In the genomic region with DNA sequence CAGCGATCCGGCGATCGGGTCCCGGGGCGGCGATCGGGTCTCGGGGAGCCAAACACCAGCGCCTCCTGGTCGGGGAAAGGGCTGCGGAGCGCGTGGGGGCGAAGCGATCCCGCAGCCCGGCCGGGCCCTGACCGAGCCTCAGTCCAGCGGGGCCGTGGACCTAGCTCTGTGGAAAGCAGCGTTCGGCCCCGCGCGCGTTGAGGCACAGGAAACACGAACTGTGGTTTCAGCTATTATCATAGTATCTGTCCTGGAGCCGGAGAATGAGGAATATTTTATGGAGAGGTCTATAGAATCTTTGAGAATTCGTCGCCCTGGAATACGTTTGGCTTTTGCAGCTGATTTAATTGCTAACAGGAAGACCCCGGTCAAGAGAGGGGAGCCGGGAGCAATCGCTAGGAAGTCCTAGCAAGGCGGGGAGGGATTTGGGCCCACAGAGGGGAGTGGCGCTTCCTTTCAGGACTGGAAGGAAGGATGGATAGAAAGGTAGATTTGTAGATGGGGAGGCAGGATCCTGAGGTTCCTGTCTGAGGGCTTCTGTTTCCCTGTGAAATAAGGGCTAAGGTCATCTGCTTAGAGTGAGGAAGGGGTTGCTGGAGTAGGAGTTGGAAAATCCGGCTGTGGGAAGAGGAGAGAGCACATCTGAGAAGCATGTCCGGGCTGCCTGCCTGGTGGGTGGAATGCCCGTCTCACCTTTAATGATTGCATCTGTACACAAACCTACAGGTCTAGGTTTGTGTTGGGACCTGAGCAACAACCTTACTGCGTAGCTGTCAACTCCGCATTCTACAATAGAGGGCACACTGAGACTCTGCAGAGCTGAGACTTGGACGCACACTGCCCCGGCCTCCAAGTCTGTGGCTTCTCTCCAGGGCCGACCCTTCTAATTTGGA, we compare ENCODE assay signal across 9 cellular contexts. TPM values are rescaled to one million over a fixed set of nuclear protein-coding genes. Genes with fewer than 3 reads are reported as not detected.
DNase-seq lines count a peak whose midpoint lies in the region; ATAC-seq and TF ChIP-seq lines count a peak whose summit lies in the region.
"Had no signal": no experiment of that assay in that cellular context is flagged by ENCODE, and none has a peak within 500 bp of the region (broad histone marks: within the 10 kb centered on the region; RNA-seq: fewer than 3 reads in every experiment).

No MANE protein-coding gene starts in this region.

- H3K27me3 ChIP-seq in HUES64 (ENCODE audit: insufficient read depth, low read length): no peaks in the 10 kb centered on the region

- H3K36me3 Mint-ChIP-seq in activated CD4-positive, alpha-beta memory T cell treated with anti-CD3 and anti-CD28 coated beads for 36 hours: peaks cover 31% of the 10 kb centered on the region
- H3K36me3 Mint-ChIP-seq in osteocyte (ENCODE audit: unreplicated experiment): peaks cover 14% of the 10 kb centered on the region

- H3K9me3 Mint-ChIP-seq in activated CD4-positive, alpha-beta memory T cell treated with anti-CD3 and anti-CD28 coated beads for 36 hours: no peaks in the 10 kb centered on the region
- no peaks in the 10 kb centered on the region for H3K9me3 Mint-ChIP-seq in osteocyte (ENCODE audit: unreplicated experiment)

- peaks cover 41% of the 10 kb centered on the region for H3K36me3 ChIP-seq in HUES64 (ENCODE audit: insufficient read depth, low read length)

- H3K4me3 ChIP-seq in GM12875 (ENCODE audit: low read depth, low read length) (peak overlapping the region; percentile 94), HUES64 (ENCODE audit: low read length) (peak overlapping the region; percentile 88)

- peak overlapping the region; percentile 75 for H3K27ac ChIP-seq in 22Rv1
- H3K27ac ChIP-seq in HUES64 (ENCODE audit: low read depth, low read length): no peak overlapping the region

- WGBS in HUES64: 8% methylated on average over 46 of the region's 46 CpGs

- intact Hi-C loops in activated CD4-positive, alpha-beta memory T cell treated with anti-CD3 and anti-CD28 coated beads for 36 hours (cut with micrococcal nuclease): loop anchor here (2.0 to 5.0 kb wide), 4 partner anchors 42 to 467 kb away; partner anchors contain the start of genes ABCA3, NTN3 and RNPS1

- H3K9me3 ChIP-seq in HUES64 (ENCODE audit: insufficient read depth, low read depth, low read length): no peaks in the 10 kb centered on the region

- H3K4me3 Mint-ChIP-seq in activated CD4-positive, alpha-beta memory T cell treated with anti-CD3 and anti-CD28 coated beads for 36 hours: peak overlapping the region; percentile 92
- H3K4me3 Mint-ChIP-seq in osteocyte (ENCODE audit: unreplicated experiment): peak overlapping the region; percentile 87

- POLR2A ChIA-PET in activated CD4-positive, alpha-beta memory T cell treated with anti-CD3 and anti-CD28 coated beads for 36 hours (lab: Charles Lee): interaction anchor here (1.0 to 1.3 kb wide), 2 partner anchors 11 to 29 kb away, joined by 3 to 4 read pairs; partner anchors contain the start of gene TEDC2

- H3K9ac ChIP-seq in HUES64 (ENCODE audit: low read depth, low read length): peak overlapping the region; percentile 86

- no peaks in the 10 kb centered on the region for H3K27me3 Mint-ChIP-seq in activated CD4-positive, alpha-beta memory T cell treated with anti-CD3 and anti-CD28 coated beads for 36 hours
- H3K27me3 Mint-ChIP-seq in osteocyte (ENCODE audit: unreplicated experiment): no peaks in the 10 kb centered on the region

- 0 out of 2 replicates have a peak, but pooled peaks cover 5% of the 10 kb centered on the region for H3K4me1 ChIP-seq in HUES64 (ENCODE audit: insufficient read depth, low read length)

- TF ChIP-seq CTCF in 22Rv1 (IDR thresholded peaks at IDR 0.05) (peak; percentile 22), GM12875 (IDR thresholded peaks at IDR 0.05; ENCODE audit: borderline replicate concordance, insufficient read depth, low read depth, low read length) (peak; percentile 25; the same call in 1 of the 2 replicates), osteocyte (IDR thresholded peaks at IDR 0.05) (peak; percentile 39)

- no peak for DNase-seq in activated CD4-positive, alpha-beta memory T cell treated with anti-CD3 and anti-CD28 coated beads for 36 hours
- DNase-seq in germinal center (ENCODE audit: low spot score) (peak; percentile 19), osteocyte (ENCODE audit: extremely low spot score, unreplicated experiment) (no peak), NCI-H2171 treated with DMSO at 0.1 percent for 48 hours (lab: John Stamatoyannopoulos, UW) (no peak)

- ATAC-seq in HG02571 (IDR thresholded peaks at IDR 0.05; ENCODE audit: unreplicated experiment): no peak

- peaks cover 18% of the 10 kb centered on the region for H3K4me1 Mint-ChIP-seq in activated CD4-positive, alpha-beta memory T cell treated with anti-CD3 and anti-CD28 coated beads for 36 hours (ENCODE audit: low read depth)
- H3K4me1 Mint-ChIP-seq in osteocyte (ENCODE audit: unreplicated experiment): peaks cover 21% of the 10 kb centered on the region

- CTCF ChIA-PET in activated CD4-positive, alpha-beta memory T cell treated with anti-CD3 and anti-CD28 coated beads for 36 hours (lab: Charles Lee): interaction anchor here (0.7 to 2.1 kb wide), 7 partner anchors 9 to 710 kb away, joined by 3 to 9 read pairs (median 7); partner anchors contain the start of genes ABCA3 and AMDHD2

- H3K27ac Mint-ChIP-seq in activated CD4-positive, alpha-beta memory T cell treated with anti-CD3 and anti-CD28 coated beads for 36 hours: no peak overlapping the region
- peak overlapping the region; percentile 64 for H3K27ac Mint-ChIP-seq in osteocyte (ENCODE audit: unreplicated experiment)

RNA-seq across cellular contexts. Expression of gene CCNF, which starts 0.8 kb away (rescaled TPM):
- 26.0 TPM for polyA plus RNA-seq in HUES64 (2013, experiment 1 of 2)
- polyA plus RNA-seq in HUES64 (2013, experiment 2 of 2): 27.6 TPM
- total RNA-seq in activated CD4-positive, alpha-beta memory T cell treated with anti-CD3 and anti-CD28 coated beads for 36 hours: 10 to 100 TPM; 53.5 to 54.7 TPM
- 8.0 and 10.0 TPM in 2 replicates for total RNA-seq in osteocyte

RNA-seq across cellular contexts. Expression of gene TEDC2, which starts 29.9 kb away (rescaled TPM):
- 38.0 TPM for polyA plus RNA-seq in HUES64 (2013, experiment 1 of 2)
- 33.7 TPM for polyA plus RNA-seq in HUES64 (2013, experiment 2 of 2)
- total RNA-seq in activated CD4-positive, alpha-beta memory T cell treated with anti-CD3 and anti-CD28 coated beads for 36 hours: 10 to 100 TPM; 23.9 to 24.3 TPM
- 4.4 and 6.7 TPM in 2 replicates for total RNA-seq in osteocyte

RNA-seq across cellular contexts. Expression of gene NTN3, which starts 41.1 kb away (rescaled TPM):
- 0.15 TPM for polyA plus RNA-seq in HUES64 (2013, experiment 1 of 2)
- 0.19 TPM for polyA plus RNA-seq in HUES64 (2013, experiment 2 of 2)
- total RNA-seq in activated CD4-positive, alpha-beta memory T cell treated with anti-CD3 and anti-CD28 coated beads for 36 hours: not detected
- total RNA-seq in osteocyte: 1.4 and 1.8 TPM in 2 replicates
- total RNA-seq: pulmonary artery endothelial cell had no signal

RNA-seq across cellular contexts. Expression of gene TBC1D24, which starts 44.9 kb away (rescaled TPM):
- 4.2 TPM for polyA plus RNA-seq in HUES64 (2013, experiment 1 of 2)
- 7.0 TPM for polyA plus RNA-seq in HUES64 (2013, experiment 2 of 2)
- total RNA-seq in activated CD4-positive, alpha-beta memory T cell treated with anti-CD3 and anti-CD28 coated beads for 36 hours: 10 to 100 TPM; 12.2 to 12.4 TPM
- total RNA-seq in osteocyte: 15.4 and 17.4 TPM in 2 replicates
